ENCODE assay signal across 10 cellular contexts in genomic region chr2:203786912-203787311, GRCh38.
A peak's percentile ranks its signal among the peaks of the same experiment; 100 is the strongest.
DNase-seq lines count a peak whose midpoint lies in the region; ATAC-seq, FAIRE-seq and TF ChIP-seq lines count a peak whose summit lies in the region.
"Had no signal": no experiment of that assay in that cellular context is flagged by ENCODE, and none has a peak within 500 bp of the region (broad histone marks: within the 10 kb centered on the region; RNA-seq: fewer than 3 reads in every experiment).

No MANE protein-coding gene starts in this region.

- in situ Hi-C loops in G401 (cut with HindIII; ENCODE audit: low sequenced_read_pairs) = no loop called here

- CTCF ChIA-PET in T-cell (lab: Charles Lee) = interaction anchor here in 1 of 2 donors (0.6 kb wide), 1 partner anchor 77 kb away, joined by 4 read pairs; no protein-coding TSS in a partner anchor

- no peak overlapping the region for H3K4me3 ChIP-seq in fibroblast of mammary gland (ENCODE audit: control insufficient read depth, low read depth, low read length)
- H3K4me3 ChIP-seq in parathyroid adenoma (ENCODE audit: low read depth, low read length) = no peak overlapping the region
- H3K4me3 ChIP-seq: tibial artery had no signal

- H3K36me3 ChIP-seq in parathyroid adenoma (ENCODE audit: control insufficient read depth, insufficient read depth, low read length) = no peaks in the 10 kb centered on the region
- H3K36me3 ChIP-seq: tibial artery had no signal

- H3K27me3 Mint-ChIP-seq in T-cell = no peaks in the 10 kb centered on the region
- H3K27me3 Mint-ChIP-seq: activated naive CD8-positive, alpha-beta T cell treated with anti-CD3 and anti-CD28 coated beads for 36 hours had no signal

- H3K27ac ChIP-seq in parathyroid adenoma = peak overlapping the region; percentile 8
- H3K27ac ChIP-seq: tibial artery had no signal

- H3K79me2 ChIP-seq in parathyroid adenoma = no peaks in the 10 kb centered on the region

- DNase-seq in GM18507 (ENCODE audit: extremely low spot score, insufficient read length, low read depth) = no peak
- DNase-seq in NCI-H748 (lab: John Stamatoyannopoulos, UW; ENCODE audit: unreplicated experiment) = peak; percentile 82
- DNase-seq in fibroblast of mammary gland (ENCODE audit: low read depth) = peak; percentile 82
- DNase-seq in G401 (ENCODE audit: low spot score) = no peak
- DNase-seq in T-cell = no peak
- no peak for DNase-seq in HT-29 (ENCODE audit: low spot score)
- DNase-seq: activated naive CD8-positive, alpha-beta T cell treated with anti-CD3 and anti-CD28 coated beads for 36 hours had no signal

- H3K9me3 ChIP-seq in parathyroid adenoma (ENCODE audit: control insufficient read depth, low read length) = no peaks in the 10 kb centered on the region
- H3K9me3 ChIP-seq: tibial artery had no signal

- no peak overlapping the region for H3K9ac ChIP-seq in parathyroid adenoma

- no peak overlapping the region for H3K4me2 ChIP-seq in parathyroid adenoma (ENCODE audit: low read length)

- POLR2A ChIA-PET in T-cell (lab: Charles Lee) = interaction anchor here in 1 of 2 donors (0.6 kb wide), 1 partner anchor 332 kb away, joined by 3 read pairs; no protein-coding TSS in a partner anchor

- no peaks in the 10 kb centered on the region for H3K27me3 ChIP-seq in parathyroid adenoma (ENCODE audit: control insufficient read depth, insufficient read depth, low read length)
- H3K27me3 ChIP-seq: tibial artery had no signal

- TF ChIP-seq CTCF in fibroblast of mammary gland (conservative IDR thresholded peaks at IDR 0.05; ENCODE audit: control insufficient read depth, insufficient read depth, low read depth, low read length) (no peak), parathyroid adenoma (IDR thresholded peaks at IDR 0.05) (no peak)

- H3K4me1 Mint-ChIP-seq in T-cell = peaks cover 19 to 34% (median 21%) of the 10 kb centered on the region in 3 donors

- H3K9me3 Mint-ChIP-seq in T-cell = no peaks in the 10 kb centered on the region

- no peaks in the 10 kb centered on the region for H3K36me3 Mint-ChIP-seq in T-cell

- H3K4me3 Mint-ChIP-seq in T-cell = no peak overlapping the region
- H3K4me3 Mint-ChIP-seq: activated naive CD8-positive, alpha-beta T cell treated with anti-CD3 and anti-CD28 coated beads for 36 hours had no signal

- no peaks in the 10 kb centered on the region for H3K4me1 ChIP-seq in parathyroid adenoma

- ATAC-seq in HG03342 (IDR thresholded peaks at IDR 0.05; ENCODE audit: unreplicated experiment) (no peak), T-cell (replicated peaks in 1 of 4) (no peak)

- H3K27ac Mint-ChIP-seq in T-cell = no peak overlapping the region
- H3K27ac Mint-ChIP-seq: activated naive CD8-positive, alpha-beta T cell treated with anti-CD3 and anti-CD28 coated beads for 36 hours had no signal

- H2AFZ ChIP-seq in parathyroid adenoma = no peak overlapping the region

- peak; percentile 45 for FAIRE-seq in GM18507 (lab: Jason Lieb, UNC)

Comparison
In these comparisons a context has a peak if more than half of its experiments do, and no peak if none do; other contexts are left out.
1. DNase-seq: peak in NCI-H748 (single experiment) and fibroblast of mammary gland (single experiment); none in GM18507 (single experiment), G401 (single experiment), T-cell (0 of 34) and HT-29 (single experiment).